Comparison of ENCODE assay signal across 8 cellular contexts in the genomic region with DNA sequence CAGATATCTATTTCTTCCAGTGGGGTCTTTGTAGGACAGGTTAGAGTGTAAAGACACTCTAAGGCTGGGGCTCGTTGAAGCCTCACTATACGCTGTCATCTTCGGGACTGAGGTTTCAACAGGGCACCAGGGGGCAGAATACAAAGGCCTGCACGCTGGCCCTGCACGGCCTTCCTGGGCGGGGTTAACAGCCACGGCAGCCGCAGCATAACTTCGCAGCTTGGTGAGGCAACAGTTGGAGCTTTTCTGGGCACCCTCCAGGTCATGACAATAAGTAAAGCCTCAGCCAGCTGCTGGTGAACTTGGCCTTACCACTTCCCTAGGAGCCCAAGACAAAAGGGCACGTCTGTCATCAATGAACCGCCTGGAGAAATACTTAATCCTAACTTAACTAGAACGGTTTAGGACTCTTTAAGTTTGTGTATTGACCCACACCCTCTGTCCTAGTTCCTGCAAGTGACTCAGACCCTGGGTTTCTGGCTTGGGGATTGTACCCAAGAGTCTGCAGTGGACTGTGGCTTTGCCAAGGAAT. TPM values are rescaled to one million over a fixed set of nuclear protein-coding genes. Genes with fewer than 3 reads are reported as not detected.
DNase-seq lines count a peak whose midpoint lies in the region; ATAC-seq and TF ChIP-seq lines count a peak whose summit lies in the region.

No MANE protein-coding gene starts in this region.

- in situ Hi-C loops in SK-MEL-5 (cut with HindIII; ENCODE audit: low pct_unique_long_range_greater_than_20kb, low sequenced_read_pairs), result no loop called here

- TF ChIP-seq CTCF in CD8-positive, alpha-beta T cell (IDR thresholded peaks at IDR 0.05), result peak; percentile 58

- ATAC-seq in CD8-positive, alpha-beta T cell, result peak; percentile 41
- ATAC-seq in HG03439 (IDR thresholded peaks at IDR 0.05; ENCODE audit: unreplicated experiment) (peak; percentile 35), left cardiac atrium (peak; percentile 88), sciatic nerve (peak; percentile 80), GM21515 (IDR thresholded peaks at IDR 0.05; ENCODE audit: unreplicated experiment) (no peak), GM21786 (IDR thresholded peaks at IDR 0.05; ENCODE audit: unreplicated experiment) (no peak)

- H3K27me3 ChIP-seq in CD8-positive, alpha-beta T cell (ENCODE audit: insufficient read depth, low read length), result no peaks in the 10 kb centered on the region

- H3K4me1 ChIP-seq in CD8-positive, alpha-beta T cell (ENCODE audit: insufficient read depth, low read length), result peaks cover 29% of the 10 kb centered on the region

- no peaks in the 10 kb centered on the region for H3K9me3 Mint-ChIP-seq in CD8-positive, alpha-beta T cell
- no peaks in the 10 kb centered on the region for H3K9me3 Mint-ChIP-seq in activated naive CD4-positive, alpha-beta T cell treated with anti-CD3 and anti-CD28 coated beads, Interleukin-2, amount 50 U/mL, for 24 hours

- POLR2A ChIA-PET in CD8-positive, alpha-beta T cell (lab: Charles Lee), result interaction anchor here (1.1 to 3.5 kb wide), 3 partner anchors 25 to 164 kb away, joined by 3 to 23 read pairs (median 4); no protein-coding TSS in a partner anchor

- H3K27ac Mint-ChIP-seq in CD8-positive, alpha-beta T cell, result peak overlapping the region; percentile 97
- peak overlapping the region; percentile 100 for H3K27ac Mint-ChIP-seq in activated naive CD4-positive, alpha-beta T cell treated with anti-CD3 and anti-CD28 coated beads, Interleukin-2, amount 50 U/mL, for 24 hours

- no peaks in the 10 kb centered on the region for H3K9me3 ChIP-seq in CD8-positive, alpha-beta T cell (ENCODE audit: low read length)

- H3K4me1 Mint-ChIP-seq in CD8-positive, alpha-beta T cell (ENCODE audit: low read depth), result peaks cover 49% of the 10 kb centered on the region
- peaks cover 62% of the 10 kb centered on the region for H3K4me1 Mint-ChIP-seq in activated naive CD4-positive, alpha-beta T cell treated with anti-CD3 and anti-CD28 coated beads, Interleukin-2, amount 50 U/mL, for 24 hours

- H3K36me3 ChIP-seq in CD8-positive, alpha-beta T cell (ENCODE audit: insufficient read depth, low read length), result no peaks in the 10 kb centered on the region

- H3K4me3 Mint-ChIP-seq in CD8-positive, alpha-beta T cell, result peak overlapping the region; percentile 95
- peak overlapping the region; percentile 77 for H3K4me3 Mint-ChIP-seq in activated naive CD4-positive, alpha-beta T cell treated with anti-CD3 and anti-CD28 coated beads, Interleukin-2, amount 50 U/mL, for 24 hours

- no peak overlapping the region for H3K27ac ChIP-seq in CD8-positive, alpha-beta T cell (ENCODE audit: low read depth, low read length)

- H3K36me3 Mint-ChIP-seq in CD8-positive, alpha-beta T cell, result peaks cover 20% of the 10 kb centered on the region
- H3K36me3 Mint-ChIP-seq in activated naive CD4-positive, alpha-beta T cell treated with anti-CD3 and anti-CD28 coated beads, Interleukin-2, amount 50 U/mL, for 24 hours, result no peaks in the 10 kb centered on the region

- intact Hi-C loops in CD8-positive, alpha-beta T cell (cut with DNase I, micrococcal nuclease), result loop anchor here (1.0 to 5.0 kb wide), 5 partner anchors 49 to 565 kb away; no protein-coding TSS in a partner anchor
- intact Hi-C loops in left cardiac atrium (cut with DNase I), result loop anchor here (5.0 to 10.0 kb wide), 2 partner anchors 351 to 353 kb away; no protein-coding TSS in a partner anchor
- intact Hi-C loops in sciatic nerve (cut with DNase I), result no loop called here

- DNase-seq in CD8-positive, alpha-beta T cell, result peak; percentile 68 to 88 (median 83)
- DNase-seq in SK-MEL-5 (ENCODE audit: low read depth, low spot score), result peak; percentile 85
- DNase-seq in left cardiac atrium, result peak; percentile 91
- DNase-seq in sciatic nerve (ENCODE audit: low spot score), result peak; percentile 82

- no peaks in the 10 kb centered on the region for H3K27me3 Mint-ChIP-seq in CD8-positive, alpha-beta T cell (ENCODE audit: low read depth)
- no peaks in the 10 kb centered on the region for H3K27me3 Mint-ChIP-seq in activated naive CD4-positive, alpha-beta T cell treated with anti-CD3 and anti-CD28 coated beads, Interleukin-2, amount 50 U/mL, for 24 hours

- CTCF ChIA-PET in CD8-positive, alpha-beta T cell (lab: Charles Lee), result interaction anchor here (0.6 to 4.8 kb wide), 41 partner anchors 8 to 788 kb away, joined by 3 to 43 read pairs (median 4); no protein-coding TSS in a partner anchor

- no peak overlapping the region for H3K4me3 ChIP-seq in CD8-positive, alpha-beta T cell (ENCODE audit: low read depth, low read length)

RNA-seq across cellular contexts. Expression of a gene that starts 2.3 kb away (rescaled TPM):
- total RNA-seq in CD8-positive, alpha-beta T cell, result 10 to 100 TPM; 39.3 to 43.1 TPM
- 3.9 and 5.7 TPM in 2 replicates for total RNA-seq in SK-MEL-5 (2014; rRNA removed; shearing (Covaris generic))
- 19.8 and 29.9 TPM in 2 replicates for polyA plus RNA-seq in SK-MEL-5 (2015; cell fraction: cytosol; rRNA removed)
- polyA plus RNA-seq in SK-MEL-5 (2015; cell fraction: nucleus; rRNA removed), result 15.9 and 17.0 TPM in 2 replicates
- total RNA-seq in left cardiac atrium (10 to 100 TPM in 1 of 2 donors, 1 to 10 TPM in 1; 7.8 to 27.4 TPM), sciatic nerve (109 TPM)

Comparison
In these comparisons a context has a peak if more than half of its experiments do, and no peak if none do; other contexts are left out.
1. ATAC-seq: peak in CD8-positive, alpha-beta T cell (single experiment), HG03439 (single experiment), left cardiac atrium (2 of 2) and sciatic nerve (single experiment); none in GM21515 (single experiment) and GM21786 (single experiment).
2. Peak in every context shown above with its lines, with median percentiles within 50 percentile points of each other: DNase-seq.